1 cellular context compared by ENCODE assay signal in the genomic region with DNA sequence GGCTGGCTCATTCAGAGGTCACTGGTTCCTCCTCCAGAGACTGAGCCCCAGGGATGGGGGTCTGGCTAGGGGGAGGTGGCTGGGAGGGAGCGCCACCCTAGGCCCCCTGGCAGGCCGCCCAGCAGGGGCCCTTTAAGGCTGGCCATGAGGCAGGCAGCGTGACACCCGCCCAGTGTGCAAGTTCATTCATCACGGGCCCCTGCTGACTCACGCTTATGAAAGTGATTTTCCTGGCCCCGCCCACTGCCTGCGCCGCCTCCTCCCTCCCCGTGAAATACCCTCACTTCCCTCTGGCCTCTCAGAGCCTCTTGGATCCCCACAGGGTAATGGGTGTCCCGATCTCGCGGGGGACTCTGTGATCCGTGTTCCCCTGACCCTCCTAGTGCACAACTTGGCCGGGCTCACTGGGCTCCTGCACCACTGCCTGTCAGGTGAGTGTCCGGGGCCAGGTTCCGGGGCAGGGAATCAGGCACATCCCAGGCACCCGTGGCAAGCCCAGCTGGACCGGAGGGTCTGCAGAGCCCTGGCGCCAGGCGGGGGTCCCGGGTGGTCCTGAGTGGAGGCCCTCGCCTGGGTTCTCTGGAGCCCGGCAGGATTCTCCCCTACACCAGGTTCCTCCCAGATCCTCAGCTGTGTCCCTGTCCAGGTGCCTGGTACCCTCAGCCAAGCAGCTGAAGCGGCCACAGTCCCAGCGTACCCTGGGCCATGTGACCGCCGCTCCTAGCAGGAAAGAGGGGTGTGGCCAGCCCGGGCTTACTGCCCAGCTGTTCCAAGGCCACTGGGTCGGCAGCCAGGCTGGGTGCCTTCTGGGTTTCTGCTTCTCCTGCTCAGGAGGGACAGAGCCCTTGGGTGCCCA.
TF ChIP-seq lines count a peak whose summit lies in the region.

A gene with protein sequence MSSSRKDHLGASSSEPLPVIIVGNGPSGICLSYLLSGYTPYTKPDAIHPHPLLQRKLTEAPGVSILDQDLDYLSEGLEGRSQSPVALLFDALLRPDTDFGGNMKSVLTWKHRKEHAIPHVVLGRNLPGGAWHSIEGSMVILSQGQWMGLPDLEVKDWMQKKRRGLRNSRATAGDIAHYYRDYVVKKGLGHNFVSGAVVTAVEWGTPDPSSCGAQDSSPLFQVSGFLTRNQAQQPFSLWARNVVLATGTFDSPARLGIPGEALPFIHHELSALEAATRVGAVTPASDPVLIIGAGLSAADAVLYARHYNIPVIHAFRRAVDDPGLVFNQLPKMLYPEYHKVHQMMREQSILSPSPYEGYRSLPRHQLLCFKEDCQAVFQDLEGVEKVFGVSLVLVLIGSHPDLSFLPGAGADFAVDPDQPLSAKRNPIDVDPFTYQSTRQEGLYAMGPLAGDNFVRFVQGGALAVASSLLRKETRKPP (plus strand): TSS at position 301 of the 856 bp plus-strand sequence. CDS start 4,432 bp downstream, outside the sequence.

TF ChIP-seq in HepG2, 621 proteins besides CTCF, POLR2A, EP300 and RAD21 (continued from another document and continues in another):
- TF ChIP-seq, protein P1, sequence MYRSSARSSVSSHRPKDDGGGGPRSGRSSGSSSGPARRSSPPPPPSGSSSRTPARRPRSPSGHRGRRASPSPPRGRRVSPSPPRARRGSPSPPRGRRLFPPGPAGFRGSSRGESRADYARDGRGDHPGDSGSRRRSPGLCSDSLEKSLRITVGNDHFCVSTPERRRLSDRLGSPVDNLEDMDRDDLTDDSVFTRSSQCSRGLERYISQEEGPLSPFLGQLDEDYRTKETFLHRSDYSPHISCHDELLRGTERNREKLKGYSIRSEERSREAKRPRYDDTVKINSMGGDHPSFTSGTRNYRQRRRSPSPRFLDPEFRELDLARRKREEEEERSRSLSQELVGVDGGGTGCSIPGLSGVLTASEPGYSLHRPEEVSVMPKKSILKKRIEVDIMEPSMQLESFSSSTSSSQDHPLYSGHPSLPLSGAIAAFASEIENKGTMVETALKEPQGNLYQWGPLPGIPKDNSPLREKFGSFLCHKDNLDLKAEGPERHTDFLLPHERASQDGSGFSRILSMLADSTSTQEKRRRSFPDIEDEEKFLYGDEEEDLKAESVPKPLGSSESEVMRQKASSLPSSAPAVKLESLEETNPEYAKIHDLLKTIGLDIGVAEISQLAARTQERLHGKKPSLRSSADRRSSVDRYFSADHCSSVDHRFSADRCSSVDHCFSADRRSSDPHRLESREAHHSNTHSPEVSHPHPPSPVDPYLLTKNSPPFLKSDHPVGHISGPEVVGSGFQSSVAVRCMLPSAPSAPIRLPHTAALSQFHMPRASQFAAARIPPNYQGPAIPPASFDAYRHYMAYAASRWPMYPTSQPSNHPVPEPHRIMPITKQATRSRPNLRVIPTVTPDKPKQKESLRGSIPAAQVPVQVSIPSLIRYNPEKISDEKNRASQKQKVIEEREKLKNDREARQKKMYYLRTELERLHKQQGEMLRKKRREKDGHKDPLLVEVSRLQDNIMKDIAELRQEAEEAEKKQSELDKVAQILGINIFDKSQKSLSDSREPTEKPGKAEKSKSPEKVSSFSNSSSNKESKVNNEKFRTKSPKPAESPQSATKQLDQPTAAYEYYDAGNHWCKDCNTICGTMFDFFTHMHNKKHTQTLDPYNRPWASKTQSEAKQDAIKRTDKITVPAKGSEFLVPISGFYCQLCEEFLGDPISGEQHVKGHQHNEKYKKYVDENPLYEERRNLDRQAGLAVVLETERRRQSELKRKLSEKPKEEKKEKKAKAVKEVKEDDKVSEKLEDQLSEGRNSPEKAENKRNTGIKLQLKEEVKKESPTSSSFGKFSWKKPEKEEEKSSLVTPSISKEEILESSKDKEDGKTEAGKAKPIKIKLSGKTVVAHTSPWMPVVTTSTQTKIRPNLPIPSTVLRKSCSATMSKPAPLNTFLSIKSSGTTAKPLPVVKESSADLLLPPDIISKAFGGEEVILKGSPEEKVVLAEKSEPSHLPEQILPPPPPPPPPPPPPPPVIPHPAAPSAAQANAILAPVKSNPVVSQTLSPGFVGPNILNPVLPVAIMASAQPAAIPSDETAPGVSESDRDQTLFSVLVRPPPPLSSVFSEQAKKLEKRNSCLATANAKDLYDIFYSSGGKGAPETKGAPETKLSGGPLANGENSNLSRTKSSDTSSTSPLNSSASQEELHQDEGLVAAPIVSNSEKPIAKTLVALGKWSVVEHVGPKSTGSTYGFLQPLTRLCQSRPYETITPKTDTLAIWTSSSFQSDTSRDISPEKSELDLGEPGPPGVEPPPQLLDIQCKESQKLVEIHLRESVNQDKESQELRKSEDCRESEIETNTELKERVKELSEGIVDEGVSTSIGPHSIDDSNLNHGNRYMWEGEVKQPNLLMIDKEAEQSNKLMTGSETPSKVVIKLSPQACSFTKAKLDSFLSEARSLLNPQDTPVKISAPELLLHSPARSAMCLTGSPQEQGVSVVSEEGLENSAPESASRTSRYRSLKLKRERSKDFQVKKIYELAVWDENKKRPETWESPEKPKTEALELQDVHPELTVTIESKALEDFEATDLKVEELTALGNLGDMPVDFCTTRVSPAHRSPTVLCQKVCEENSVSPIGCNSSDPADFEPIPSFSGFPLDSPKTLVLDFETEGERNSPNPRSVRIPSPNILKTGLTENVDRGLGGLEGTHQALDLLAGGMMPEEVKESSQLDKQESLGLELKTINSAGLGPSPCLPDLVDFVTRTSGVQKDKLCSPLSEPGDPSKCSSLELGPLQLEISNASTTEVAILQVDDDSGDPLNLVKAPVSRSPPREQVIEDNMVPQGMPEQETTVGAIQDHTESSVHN (CRISPR knock-in tag; IDR thresholded peaks at IDR 0.05) = no peak
- TF ChIP-seq, protein P2, sequence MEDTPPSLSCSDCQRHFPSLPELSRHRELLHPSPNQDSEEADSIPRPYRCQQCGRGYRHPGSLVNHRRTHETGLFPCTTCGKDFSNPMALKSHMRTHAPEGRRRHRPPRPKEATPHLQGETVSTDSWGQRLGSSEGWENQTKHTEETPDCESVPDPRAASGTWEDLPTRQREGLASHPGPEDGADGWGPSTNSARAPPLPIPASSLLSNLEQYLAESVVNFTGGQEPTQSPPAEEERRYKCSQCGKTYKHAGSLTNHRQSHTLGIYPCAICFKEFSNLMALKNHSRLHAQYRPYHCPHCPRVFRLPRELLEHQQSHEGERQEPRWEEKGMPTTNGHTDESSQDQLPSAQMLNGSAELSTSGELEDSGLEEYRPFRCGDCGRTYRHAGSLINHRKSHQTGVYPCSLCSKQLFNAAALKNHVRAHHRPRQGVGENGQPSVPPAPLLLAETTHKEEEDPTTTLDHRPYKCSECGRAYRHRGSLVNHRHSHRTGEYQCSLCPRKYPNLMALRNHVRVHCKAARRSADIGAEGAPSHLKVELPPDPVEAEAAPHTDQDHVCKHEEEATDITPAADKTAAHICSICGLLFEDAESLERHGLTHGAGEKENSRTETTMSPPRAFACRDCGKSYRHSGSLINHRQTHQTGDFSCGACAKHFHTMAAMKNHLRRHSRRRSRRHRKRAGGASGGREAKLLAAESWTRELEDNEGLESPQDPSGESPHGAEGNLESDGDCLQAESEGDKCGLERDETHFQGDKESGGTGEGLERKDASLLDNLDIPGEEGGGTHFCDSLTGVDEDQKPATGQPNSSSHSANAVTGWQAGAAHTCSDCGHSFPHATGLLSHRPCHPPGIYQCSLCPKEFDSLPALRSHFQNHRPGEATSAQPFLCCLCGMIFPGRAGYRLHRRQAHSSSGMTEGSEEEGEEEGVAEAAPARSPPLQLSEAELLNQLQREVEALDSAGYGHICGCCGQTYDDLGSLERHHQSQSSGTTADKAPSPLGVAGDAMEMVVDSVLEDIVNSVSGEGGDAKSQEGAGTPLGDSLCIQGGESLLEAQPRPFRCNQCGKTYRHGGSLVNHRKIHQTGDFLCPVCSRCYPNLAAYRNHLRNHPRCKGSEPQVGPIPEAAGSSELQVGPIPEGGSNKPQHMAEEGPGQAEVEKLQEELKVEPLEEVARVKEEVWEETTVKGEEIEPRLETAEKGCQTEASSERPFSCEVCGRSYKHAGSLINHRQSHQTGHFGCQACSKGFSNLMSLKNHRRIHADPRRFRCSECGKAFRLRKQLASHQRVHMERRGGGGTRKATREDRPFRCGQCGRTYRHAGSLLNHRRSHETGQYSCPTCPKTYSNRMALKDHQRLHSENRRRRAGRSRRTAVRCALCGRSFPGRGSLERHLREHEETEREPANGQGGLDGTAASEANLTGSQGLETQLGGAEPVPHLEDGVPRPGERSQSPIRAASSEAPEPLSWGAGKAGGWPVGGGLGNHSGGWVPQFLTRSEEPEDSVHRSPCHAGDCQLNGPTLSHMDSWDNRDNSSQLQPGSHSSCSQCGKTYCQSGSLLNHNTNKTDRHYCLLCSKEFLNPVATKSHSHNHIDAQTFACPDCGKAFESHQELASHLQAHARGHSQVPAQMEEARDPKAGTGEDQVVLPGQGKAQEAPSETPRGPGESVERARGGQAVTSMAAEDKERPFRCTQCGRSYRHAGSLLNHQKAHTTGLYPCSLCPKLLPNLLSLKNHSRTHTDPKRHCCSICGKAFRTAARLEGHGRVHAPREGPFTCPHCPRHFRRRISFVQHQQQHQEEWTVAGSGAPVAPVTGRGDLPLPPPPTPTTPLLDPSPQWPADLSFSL (CRISPR knock-in tag; IDR thresholded peaks at IDR 0.05) = 0 out of 2 replicates have a peak, but pooled peaks have one; percentile 29
- TF ChIP-seq ZNF781 (CRISPR knock-in tag; IDR thresholded peaks at IDR 0.05; ENCODE audit: borderline replicate concordance, not compliant biosample characterization) = peak; percentile 83
- peak; percentile 49; the same call in 1 of the 2 replicates for TF ChIP-seq JUNB (CRISPR knock-in tag; IDR thresholded peaks at IDR 0.05; ENCODE audit: borderline replicate concordance)
- TF ChIP-seq ZNF558 (CRISPR knock-in tag; IDR thresholded peaks at IDR 0.05; ENCODE audit: borderline replicate concordance) = no peak; the same call in 1 of the 2 replicates
- peak; percentile 61; the same call in 1 of the 2 replicates for TF ChIP-seq CREB1 (IDR thresholded peaks at IDR 0.05)
- TF ChIP-seq CREB1 (CRISPR knock-in tag; IDR thresholded peaks at IDR 0.05) = no peak
- TF ChIP-seq, protein P3, sequence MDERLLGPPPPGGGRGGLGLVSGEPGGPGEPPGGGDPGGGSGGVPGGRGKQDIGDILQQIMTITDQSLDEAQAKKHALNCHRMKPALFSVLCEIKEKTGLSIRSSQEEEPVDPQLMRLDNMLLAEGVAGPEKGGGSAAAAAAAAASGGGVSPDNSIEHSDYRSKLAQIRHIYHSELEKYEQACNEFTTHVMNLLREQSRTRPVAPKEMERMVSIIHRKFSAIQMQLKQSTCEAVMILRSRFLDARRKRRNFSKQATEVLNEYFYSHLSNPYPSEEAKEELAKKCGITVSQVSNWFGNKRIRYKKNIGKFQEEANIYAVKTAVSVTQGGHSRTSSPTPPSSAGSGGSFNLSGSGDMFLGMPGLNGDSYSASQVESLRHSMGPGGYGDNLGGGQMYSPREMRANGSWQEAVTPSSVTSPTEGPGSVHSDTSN (CRISPR knock-in tag; IDR thresholded peaks at IDR 0.05) = no peak
- TF ChIP-seq, protein P4, sequence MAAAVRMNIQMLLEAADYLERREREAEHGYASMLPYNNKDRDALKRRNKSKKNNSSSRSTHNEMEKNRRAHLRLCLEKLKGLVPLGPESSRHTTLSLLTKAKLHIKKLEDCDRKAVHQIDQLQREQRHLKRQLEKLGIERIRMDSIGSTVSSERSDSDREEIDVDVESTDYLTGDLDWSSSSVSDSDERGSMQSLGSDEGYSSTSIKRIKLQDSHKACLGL (CRISPR knock-in tag; IDR thresholded peaks at IDR 0.05) = peak; percentile 40; the same call in 1 of the 2 replicates
- TF ChIP-seq GATAD1 (CRISPR knock-in tag; IDR thresholded peaks at IDR 0.05) = peak; percentile 33; the same call in 1 of the 2 replicates
- no peak for TF ChIP-seq IKZF4 (CRISPR knock-in tag; IDR thresholded peaks at IDR 0.05; ENCODE audit: borderline replicate concordance, low read depth, not compliant biosample characterization)
- TF ChIP-seq KDM5B (CRISPR knock-in tag; IDR thresholded peaks at IDR 0.05; ENCODE audit: borderline replicate concordance) = peak; percentile 67; the same call in 1 of the 2 replicates
- TF ChIP-seq RBM22 (optimal IDR thresholded peaks at IDR 0.05; ENCODE audit: low read length) = peak; percentile 19
- TF ChIP-seq TBP (CRISPR knock-in tag; IDR thresholded peaks at IDR 0.05) = 0 out of 2 replicates have a peak, but pooled peaks have one; percentile 77
- TF ChIP-seq, protein P5, sequence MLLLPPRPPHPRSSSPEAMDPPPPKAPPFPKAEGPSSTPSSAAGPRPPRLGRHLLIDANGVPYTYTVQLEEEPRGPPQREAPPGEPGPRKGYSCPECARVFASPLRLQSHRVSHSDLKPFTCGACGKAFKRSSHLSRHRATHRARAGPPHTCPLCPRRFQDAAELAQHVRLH (CRISPR knock-in tag; IDR thresholded peaks at IDR 0.05; ENCODE audit: borderline replicate concordance, low read depth) = no peak
- TF ChIP-seq, protein P6, sequence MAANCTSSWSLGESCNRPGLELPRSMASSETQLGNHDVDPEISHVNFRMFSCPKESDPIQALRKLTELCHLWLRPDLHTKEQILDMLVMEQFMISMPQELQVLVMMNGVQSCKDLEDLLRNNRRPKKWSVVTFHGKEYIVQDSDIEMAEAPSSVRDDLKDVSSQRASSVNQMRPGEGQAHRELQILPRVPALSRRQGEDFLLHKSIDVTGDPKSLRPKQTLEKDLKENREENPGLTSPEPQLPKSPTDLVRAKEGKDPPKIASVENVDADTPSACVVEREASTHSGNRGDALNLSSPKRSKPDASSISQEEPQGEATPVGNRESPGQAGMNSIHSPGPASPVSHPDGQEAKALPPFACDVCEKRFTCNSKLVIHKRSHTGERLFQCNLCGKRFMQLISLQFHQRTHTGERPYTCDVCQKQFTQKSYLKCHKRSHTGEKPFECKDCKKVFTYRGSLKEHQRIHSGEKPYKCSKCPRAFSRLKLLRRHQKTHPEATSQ (CRISPR knock-in tag; IDR thresholded peaks at IDR 0.05; ENCODE audit: borderline replicate concordance) = no peak
- TF ChIP-seq RNF2 (conservative IDR thresholded peaks at IDR 0.05; ENCODE audit: low read depth) = 0 out of 2 replicates have a peak, but pooled peaks have one; percentile 51
